Comparison of ENCODE assay signal across 21 cellular contexts in the genomic region with DNA sequence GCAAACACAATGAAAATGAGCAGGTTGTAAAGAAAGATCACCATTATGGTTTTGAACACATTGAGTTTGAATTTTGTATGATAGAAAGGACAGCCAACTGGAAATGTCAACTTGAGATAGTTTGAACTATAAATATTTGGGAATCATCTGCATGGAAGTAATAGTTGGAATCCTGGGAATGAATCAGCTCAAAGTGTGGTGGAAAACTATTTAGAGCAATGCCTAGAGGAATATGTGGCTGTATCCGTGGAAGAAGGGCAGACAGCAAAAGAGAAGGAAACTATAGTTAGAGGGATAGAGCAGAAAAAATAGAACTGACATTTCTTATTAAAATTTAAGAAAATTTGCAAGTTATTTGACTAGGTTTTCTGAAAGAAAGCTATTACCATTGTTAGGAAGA.
DNase-seq lines count a peak whose midpoint lies in the region; ATAC-seq, FAIRE-seq and TF ChIP-seq lines count a peak whose summit lies in the region.
"Had no signal": no experiment of that assay in that cellular context is flagged by ENCODE, and none has a peak within 500 bp of the region (broad histone marks: within the 10 kb centered on the region; RNA-seq: fewer than 3 reads in every experiment).

No MANE protein-coding gene starts in this region.

- peak; percentile 13 for DNase-seq in GM04503 (ENCODE audit: low read depth)
- DNase-seq in astrocyte (ENCODE audit: low read depth): peak; percentile 76
- peak; percentile 31 for DNase-seq in kidney tubule cell (ENCODE audit: low spot score)
- DNase-seq in tibial nerve (ENCODE audit: low spot score in 2 of 2): no peak
- DNase-seq in Peyer's patch: no peak
- no peak for DNase-seq in effector memory CD8-positive, alpha-beta T cell
- DNase-seq: ACHN; Calu3; CD4-positive, alpha-beta T cell; DMS53; MV-4-11; NCI-H1417; NCI-H187 treated with DMSO at 0.1 percent for 48 hours; NCI-H446 treated with DMSO at 0.1 percent for 48 hours; NK-92 treated with Interleukin-12 subunit alpha and Interleukin-12 subunit beta, amount 100 ng/mL, for 24 hours; OCI-M1 had no signal

- TF ChIP-seq POLR2A in tibial nerve (IDR thresholded peaks at IDR 0.05) (no peak), Peyer's patch (IDR thresholded peaks at IDR 0.05) (no peak)

- no peak overlapping the region for H3K27ac Mint-ChIP-seq in astrocyte (ENCODE audit: unreplicated experiment)
- H3K27ac Mint-ChIP-seq in effector memory CD8-positive, alpha-beta T cell: no peak overlapping the region
- H3K27ac Mint-ChIP-seq: B cell; CD4-positive, alpha-beta T cell had no signal

- H3K36me3 ChIP-seq in astrocyte (ENCODE audit: insufficient read depth, low read length) (no peaks in the 10 kb centered on the region), tibial nerve (peaks cover 0 to 21% (median 0%) of the 10 kb centered on the region in 3 donors), Peyer's patch (no peaks in the 10 kb centered on the region)

- H3K4me2 ChIP-seq in astrocyte (ENCODE audit: low read length): peak overlapping the region; percentile 12

- H4K20me1 ChIP-seq in astrocyte (ENCODE audit: insufficient read depth, low read length): no peaks in the 10 kb centered on the region

- no peak for TF ChIP-seq CTCF in astrocyte (IDR thresholded peaks at IDR 0.05; ENCODE audit: insufficient read depth, low read depth, low read length)
- no peak for TF ChIP-seq CTCF in tibial nerve (IDR thresholded peaks at IDR 0.05)
- TF ChIP-seq CTCF in Peyer's patch (IDR thresholded peaks at IDR 0.05): no peak

- H3K9ac ChIP-seq in astrocyte (ENCODE audit: low read length): no peak overlapping the region

- no peak overlapping the region for H3K4me3 Mint-ChIP-seq in astrocyte (ENCODE audit: unreplicated experiment)
- no peak overlapping the region for H3K4me3 Mint-ChIP-seq in effector memory CD8-positive, alpha-beta T cell
- H3K4me3 Mint-ChIP-seq: B cell; CD4-positive, alpha-beta T cell had no signal

- no peaks in the 10 kb centered on the region for H3K36me3 Mint-ChIP-seq in astrocyte (ENCODE audit: low read depth, unreplicated experiment)
- H3K36me3 Mint-ChIP-seq in effector memory CD8-positive, alpha-beta T cell (ENCODE audit: insufficient read depth): no peaks in the 10 kb centered on the region

- H3K27ac ChIP-seq in astrocyte (ENCODE audit: low read depth, low read length) (no peak overlapping the region), tibial nerve (no peak overlapping the region), Peyer's patch (no peak overlapping the region)
- H3K27ac ChIP-seq: RWPE1 had no signal

- WGBS in tibial nerve, 2 donors: 54 to 76% methylated on average over 1 of the region's 1 CpG

- H3K4me3 ChIP-seq in astrocyte (ENCODE audit: insufficient read depth, low read depth, low read length) (no peak overlapping the region), tibial nerve (no peak overlapping the region), Peyer's patch (no peak overlapping the region)
- H3K4me3 ChIP-seq: GM12878 had no signal

- H3K9me3 ChIP-seq in astrocyte (ENCODE audit: insufficient read depth, low read depth, low read length) (no peaks in the 10 kb centered on the region), tibial nerve (no peaks in the 10 kb centered on the region), Peyer's patch (no peaks in the 10 kb centered on the region)

- TF ChIP-seq EP300 in tibial nerve (IDR thresholded peaks at IDR 0.05): no peak

- H2AFZ ChIP-seq in astrocyte (ENCODE audit: low read depth, low read length): no peak overlapping the region

- H3K79me2 ChIP-seq in astrocyte (ENCODE audit: insufficient read depth, low read length): no peaks in the 10 kb centered on the region

- H3K27me3 ChIP-seq in astrocyte (ENCODE audit: insufficient read depth, low read length) (no peaks in the 10 kb centered on the region), tibial nerve (no peaks in the 10 kb centered on the region), Peyer's patch (no peaks in the 10 kb centered on the region)

- H3K4me1 ChIP-seq in astrocyte (ENCODE audit: insufficient read depth, low read length) (peaks cover 13% of the 10 kb centered on the region), tibial nerve (no peaks in the 10 kb centered on the region), Peyer's patch (no peaks in the 10 kb centered on the region)

- no peaks in the 10 kb centered on the region for H3K9me3 Mint-ChIP-seq in astrocyte (ENCODE audit: unreplicated experiment)
- H3K9me3 Mint-ChIP-seq in effector memory CD8-positive, alpha-beta T cell: no peaks in the 10 kb centered on the region
- H3K9me3 Mint-ChIP-seq: CD4-positive, alpha-beta T cell had no signal

- ATAC-seq in HG02623 (IDR thresholded peaks at IDR 0.05; ENCODE audit: unreplicated experiment): no peak
- ATAC-seq in effector memory CD8-positive, alpha-beta T cell (replicated peaks): no peak
- ATAC-seq: GM12878 had no signal

- H3K4me1 Mint-ChIP-seq in astrocyte (ENCODE audit: low read depth, unreplicated experiment): peaks cover 17% of the 10 kb centered on the region
- peaks cover 0 to 4% of the 10 kb centered on the region in 2 donors for H3K4me1 Mint-ChIP-seq in effector memory CD8-positive, alpha-beta T cell (ENCODE audit: low read depth in 2 of 2)
- H3K4me1 Mint-ChIP-seq: B cell had no signal

- FAIRE-seq in astrocyte (lab: Jason Lieb, UNC): no peak
- FAIRE-seq: GM12878, H1 had no signal

- no peaks in the 10 kb centered on the region for H3K27me3 Mint-ChIP-seq in astrocyte (ENCODE audit: low read depth, unreplicated experiment)
- H3K27me3 Mint-ChIP-seq in effector memory CD8-positive, alpha-beta T cell: no peaks in the 10 kb centered on the region
- H3K27me3 Mint-ChIP-seq: B cell; CD4-positive, alpha-beta T cell had no signal

Comparison
In these comparisons a context has a peak if more than half of its experiments do, and no peak if none do; other contexts are left out.
1. DNase-seq: peak in GM04503 (single experiment), astrocyte (single experiment) and kidney tubule cell (single experiment); none in tibial nerve (0 of 2), Peyer's patch (0 of 3) and effector memory CD8-positive, alpha-beta T cell (0 of 3).